33 cellular contexts compared by ENCODE assay signal in genomic region chr1:219749370-219749769, GRCh38.
"Had no signal": no experiment of that assay in that cellular context is flagged by ENCODE, and none has a peak within 500 bp of the region (broad histone marks: within the 10 kb centered on the region; RNA-seq: fewer than 3 reads in every experiment).

No MANE protein-coding gene starts in this region.

- H3K27me3 ChIP-seq: adrenal gland, ascending aorta, body of pancreas, brain microvascular endothelial cell, breast epithelium had no signal

- H3K27ac ChIP-seq: adrenal gland, ascending aorta, body of pancreas, brain microvascular endothelial cell, breast epithelium had no signal

- H3K9me3 ChIP-seq: adrenal gland, ascending aorta, body of pancreas, breast epithelium had no signal

- DNase-seq: activated effector memory CD4-positive, alpha-beta T cell treated with anti-CD3 and anti-CD28 coated beads, Interleukin-2, amount 50 U/mL, for 16 hours; activated effector memory CD4-positive, alpha-beta T cell treated with Interleukin-2 at 50 U/mL for 16 hours; activated gamma-delta T cell; activated gamma-delta T cell treated with Interleukin-2 at 50 U/mL for 16 hours; activated naive CD4-positive, alpha-beta T cell; activated naive CD4-positive, alpha-beta T cell treated with anti-CD3 and anti-CD28 coated beads for 36 hours; activated naive CD4-positive, alpha-beta T cell treated with anti-CD3 and anti-CD28 coated beads, Interleukin-2, amount 10 ng/mL, durations not matched to agents 7 days and 5 days; activated naive CD4-positive, alpha-beta T cell treated with anti-CD3 and anti-CD28 coated beads, Interleukin-2, amount 50 U/mL, for 16 hours; activated naive CD4-positive, alpha-beta T cell treated with Interleukin-2 at 50 U/mL for 16 hours; activated naive CD8-positive, alpha-beta T cell treated with anti-CD3 and anti-CD28 coated beads for 36 hours; activated naive CD8-positive, alpha-beta T cell treated with anti-CD3 and anti-CD28 coated beads, Interleukin-2, amount 10 ng/mL, durations not matched to agents 7 days and 5 days; activated naive CD8-positive, alpha-beta T cell treated with anti-CD3 and anti-CD28 coated beads, Interleukin-2, amount 50 U/mL, for 24 hours; activated T-cell treated with anti-CD3 and anti-CD28 coated beads for 4 hours; activated T-cell treated with anti-CD3 and anti-CD28 coated beads, Interleukin-2, amount 50 U/mL, for 1 hour; activated T-cell treated with anti-CD3 and anti-CD28 coated beads, Interleukin-2, amount 50 U/mL, for 24 hours; activated T-cell treated with anti-CD3 and anti-CD28 coated beads, Interleukin-2, amount 50 U/mL, for 4 hours; activated T-cell treated with anti-CD3 and anti-CD28 coated beads, Interleukin-2, amount 50 U/mL, for 48 hours; activated T-cell treated with anti-CD3 and anti-CD28 coated beads, Interleukin-2, amount 50 U/mL, for 72 hours; adrenal gland; amniotic stem cell; amygdala; anterior cingulate cortex; aorta; body of pancreas; brain microvascular endothelial cell; caudate nucleus; central memory CD4-positive, alpha-beta T cell; cerebellar nuclear complex had no signal

- H3K36me3 ChIP-seq: adrenal gland, ascending aorta, brain microvascular endothelial cell, breast epithelium had no signal

- H3K4me1 ChIP-seq: adrenal gland, ascending aorta, body of pancreas, breast epithelium had no signal

- ATAC-seq: activated naive CD4-positive, alpha-beta T cell treated with anti-CD3 and anti-CD28 coated beads, Interleukin-2, amount 50 U/mL, for 72 hours; activated naive CD8-positive, alpha-beta T cell treated with anti-CD3 and anti-CD28 coated beads, Interleukin-2, amount 50 U/mL, for 24 hours; activated T-cell treated with anti-CD3 and anti-CD28 coated beads, Interleukin-2, amount 50 U/mL, for 4 hours; activated T-cell treated with anti-CD3 and anti-CD28 coated beads, Interleukin-2, amount 50 U/mL, for 72 hours; activated T-helper 17 cell treated with anti-CD3 and anti-CD28 coated beads, Interleukin-2, amount 50 U/mL, for 72 hours; body of pancreas had no signal

- H3K4me3 ChIP-seq: adrenal gland, ascending aorta, body of pancreas, breast epithelium had no signal

- FAIRE-seq: astrocyte had no signal
